8 cellular contexts compared by ENCODE assay signal in genomic region chr2:197889041-197889440, GRCh38.
DNase-seq lines count a peak whose midpoint lies in the region; ATAC-seq, FAIRE-seq and TF ChIP-seq lines count a peak whose summit lies in the region.

No MANE protein-coding gene starts in this region.

- H3K9me3 ChIP-seq in CD4-positive, alpha-beta memory T cell (ENCODE audit: control insufficient read depth in 1 of 2, low read length in 2 of 2) = no peaks in the 10 kb centered on the region

- no peaks in the 10 kb centered on the region for H3K27me3 ChIP-seq in CD4-positive, alpha-beta memory T cell (ENCODE audit: insufficient read depth, low read length)

- no peaks in the 10 kb centered on the region for H3K36me3 ChIP-seq in CD4-positive, alpha-beta memory T cell (ENCODE audit: insufficient read depth, low read length)

- peak overlapping the region in 7 of 8 donors; percentile 10 to 75 (median 69) for H3K4me3 Mint-ChIP-seq in CD4-positive, alpha-beta memory T cell

- peaks cover 59% of the 10 kb centered on the region for H3K4me1 ChIP-seq in CD4-positive, alpha-beta memory T cell (ENCODE audit: insufficient read depth, low read length)

- peaks cover 29 to 57% (median 40%) of the 10 kb centered on the region in 4 donors for H3K4me1 Mint-ChIP-seq in CD4-positive, alpha-beta memory T cell

- H3K4me3 ChIP-seq in CD4-positive, alpha-beta memory T cell (ENCODE audit: low read length in 2 of 2) = no peak overlapping the region
- no peak overlapping the region for H3K4me3 ChIP-seq in fibroblast of mammary gland (ENCODE audit: control insufficient read depth, low read depth, low read length)

- CTCF ChIA-PET in CD4-positive, alpha-beta memory T cell (lab: Charles Lee; ENCODE audit: partially characterized antibody) = interaction anchor here (1.3 kb wide), 3 partner anchors 11 to 22 kb away, joined by 3 read pairs; no protein-coding TSS in a partner anchor

- H3K9me3 Mint-ChIP-seq in CD4-positive, alpha-beta memory T cell = no peaks in the 10 kb centered on the region

- no peak for FAIRE-seq in HTR-8/SVneo (lab: Jason Lieb, UNC)

- intact Hi-C loops in CD4-positive, alpha-beta memory T cell (cut with micrococcal nuclease) = loop anchor here (1.0 kb wide), 1 partner anchor 17 kb away; no protein-coding TSS in a partner anchor

- peak; percentile 22 to 61 (median 28) for DNase-seq in CD4-positive, alpha-beta memory T cell
- DNase-seq in GM19238 (ENCODE audit: insufficient read length, low spot score) = peak; percentile 10
- peak; percentile 82 for DNase-seq in SKM-1 (lab: John Stamatoyannopoulos, UW; ENCODE audit: unreplicated experiment)
- peak; percentile 72 for DNase-seq in fibroblast of mammary gland (ENCODE audit: low read depth)
- peak; percentile 58 for DNase-seq in stimulated activated CD4-positive, alpha-beta T cell treated with anti-CD3 and anti-CD28 coated beads, Interleukin-4, amount 100 ng/mL, for 24 hours
- DNase-seq in cerebellar cortex (ENCODE audit: low spot score) = no peak
- no peak for DNase-seq in HTR-8/SVneo (ENCODE audit: insufficient read length, low spot score)

- POLR2A ChIA-PET in CD4-positive, alpha-beta memory T cell (lab: Charles Lee; ENCODE audit: partially characterized antibody) = interaction anchor here (1.1 kb wide), 1 partner anchor 19 kb away, joined by 4 read pairs; no protein-coding TSS in a partner anchor

- H3K36me3 Mint-ChIP-seq in CD4-positive, alpha-beta memory T cell = peaks cover 0 to 9% of the 10 kb centered on the region in 2 donors

- no peak overlapping the region for H3K27ac ChIP-seq in CD4-positive, alpha-beta memory T cell (ENCODE audit: low read depth, low read length)

- peak; percentile 99 for ATAC-seq in HG03108 (IDR thresholded peaks at IDR 0.05; ENCODE audit: unreplicated experiment)

- peak overlapping the region; percentile 48 to 93 (median 81) for H3K27ac Mint-ChIP-seq in CD4-positive, alpha-beta memory T cell

- no peak for TF ChIP-seq CTCF in fibroblast of mammary gland (conservative IDR thresholded peaks at IDR 0.05; ENCODE audit: control insufficient read depth, insufficient read depth, low read depth, low read length)

- H3K27me3 Mint-ChIP-seq in CD4-positive, alpha-beta memory T cell = no peaks in the 10 kb centered on the region

Comparison
In these comparisons a context has a peak if more than half of its experiments do, and no peak if none do; other contexts are left out.
1. DNase-seq: peak in CD4-positive, alpha-beta memory T cell (5 of 5), GM19238 (single experiment), SKM-1 (single experiment), fibroblast of mammary gland (single experiment) and stimulated activated CD4-positive, alpha-beta T cell treated with anti-CD3 and anti-CD28 coated beads, Interleukin-4, amount 100 ng/mL, for 24 hours (single experiment); none in cerebellar cortex (single experiment) and HTR-8/SVneo (single experiment).